ENCODE assay signal across 16 cellular contexts in the genomic region with DNA sequence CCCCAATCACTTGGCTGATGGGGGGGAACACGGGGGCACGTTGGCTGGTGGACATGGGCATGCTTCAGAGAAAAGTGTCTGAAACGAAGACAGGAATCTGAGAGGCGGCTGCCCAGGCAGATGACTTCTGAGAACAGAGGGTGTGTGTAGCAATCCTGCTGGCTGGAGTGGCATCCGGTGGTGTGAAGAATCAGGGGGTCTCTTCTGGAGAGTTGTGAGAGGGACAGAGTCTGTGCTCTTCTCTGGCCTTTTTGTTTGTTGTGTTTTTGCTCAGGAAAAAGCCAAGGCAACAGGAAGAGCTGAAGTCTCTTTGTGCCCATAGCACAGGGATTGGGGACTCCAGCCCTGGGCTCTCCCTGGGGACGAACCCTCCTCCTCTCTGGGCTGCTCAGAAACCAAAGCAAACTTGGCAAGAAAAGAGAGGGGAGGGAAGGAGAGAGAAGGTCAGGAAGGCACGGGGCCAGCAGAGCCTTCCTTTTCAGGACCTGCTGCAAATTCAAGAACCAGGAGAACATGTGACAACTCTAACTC.
DNase-seq lines count a peak whose midpoint lies in the region; ATAC-seq, FAIRE-seq and TF ChIP-seq lines count a peak whose summit lies in the region.
"Had no signal": no experiment of that assay in that cellular context is flagged by ENCODE, and none has a peak within 500 bp of the region (broad histone marks: within the 10 kb centered on the region; RNA-seq: fewer than 3 reads in every experiment).

No MANE protein-coding gene starts in this region.

- H3K4me2 ChIP-seq in astrocyte (ENCODE audit: low read length), result no peak overlapping the region

- H3K4me1 Mint-ChIP-seq in astrocyte (ENCODE audit: low read depth, unreplicated experiment) (peaks cover 20% of the 10 kb centered on the region), Calu3 (ENCODE audit: low read depth, unreplicated experiment) (peaks cover 12% of the 10 kb centered on the region)

- intact Hi-C loops in sciatic nerve (cut with DNase I) (loop anchor here (10.0 kb wide), 1 partner anchor 417 kb away; no protein-coding TSS in a partner anchor), Calu3 (cut with micrococcal nuclease; ENCODE audit: unreplicated experiment) (no loop called here)

- no peaks in the 10 kb centered on the region for H3K9me3 ChIP-seq in astrocyte (ENCODE audit: insufficient read depth, low read depth, low read length)
- H3K9me3 ChIP-seq in right atrium auricular region, result no peaks in the 10 kb centered on the region
- H3K9me3 ChIP-seq: psoas muscle had no signal

- H3K4me1 ChIP-seq in astrocyte (ENCODE audit: insufficient read depth, low read length) (peaks cover 17% of the 10 kb centered on the region), right atrium auricular region (peaks cover 0 to 28% of the 10 kb centered on the region in 2 donors)

- no peak for FAIRE-seq in astrocyte (lab: Jason Lieb, UNC)

- BruUV-seq in Calu3 (replicated peaks; lab: Mats Ljungman, UMichigan), result no TSS peak

- H3K27me3 ChIP-seq in astrocyte (ENCODE audit: insufficient read depth, low read length) (no peaks in the 10 kb centered on the region), right atrium auricular region (no peaks in the 10 kb centered on the region)
- H3K27me3 ChIP-seq: dorsolateral prefrontal cortex had no signal

- H3K27ac ChIP-seq in astrocyte (ENCODE audit: low read depth, low read length), result no peak overlapping the region
- peak overlapping the region; percentile 8 to 57 for H3K27ac ChIP-seq in right atrium auricular region
- H3K27ac ChIP-seq: psoas muscle had no signal

- TF ChIP-seq CTCF in astrocyte (IDR thresholded peaks at IDR 0.05; ENCODE audit: insufficient read depth, low read depth, low read length) (no peak), right atrium auricular region (IDR thresholded peaks at IDR 0.05) (no peak), Calu3 (IDR thresholded peaks at IDR 0.05; ENCODE audit: unreplicated experiment) (no peak)

- H3K27me3 Mint-ChIP-seq in astrocyte (ENCODE audit: low read depth, unreplicated experiment), result peaks cover 19% of the 10 kb centered on the region
- H3K27me3 Mint-ChIP-seq in Calu3 (ENCODE audit: unreplicated experiment), result peaks cover 11% of the 10 kb centered on the region

- no peaks in the 10 kb centered on the region for H3K36me3 ChIP-seq in astrocyte (ENCODE audit: insufficient read depth, low read length)
- no peaks in the 10 kb centered on the region for H3K36me3 ChIP-seq in right atrium auricular region

- H4K20me1 ChIP-seq in astrocyte (ENCODE audit: insufficient read depth, low read length), result no peaks in the 10 kb centered on the region

- peak; percentile 42 for DNase-seq in GM03348 (ENCODE audit: low spot score)
- DNase-seq in astrocyte (ENCODE audit: low read depth), result no peak
- no peak for DNase-seq in right atrium auricular region (ENCODE audit: low spot score)
- peak; percentile 70 for DNase-seq in sciatic nerve (ENCODE audit: low spot score)
- DNase-seq in activated CD8-positive, alpha-beta memory T cell treated with anti-CD3 and anti-CD28 coated beads for 24 hours, result no peak
- no peak for DNase-seq in Calu3
- DNase-seq: activated naive CD4-positive, alpha-beta T cell treated with anti-CD3 and anti-CD28 coated beads, Interleukin-2, amount 50 U/mL, for 16 hours; CD4-positive, CD25-positive, alpha-beta regulatory T cell; dorsolateral prefrontal cortex; KG1; NCI-H2081 treated with DMSO at 0.1 percent for 48 hours had no signal

- no peak overlapping the region for H2AFZ ChIP-seq in astrocyte (ENCODE audit: low read depth, low read length)

- ATAC-seq in sciatic nerve (peak; percentile 54), GM18907 (IDR thresholded peaks at IDR 0.05; ENCODE audit: unreplicated experiment) (no peak), GM18868 (IDR thresholded peaks at IDR 0.05; ENCODE audit: unreplicated experiment) (no peak)

- H3K27ac Mint-ChIP-seq in astrocyte (ENCODE audit: unreplicated experiment), result no peak overlapping the region
- H3K27ac Mint-ChIP-seq in Calu3 (ENCODE audit: unreplicated experiment), result no peak overlapping the region
- H3K27ac Mint-ChIP-seq: stimulated activated naive CD8-positive, alpha-beta T cell treated with anti-CD3 and anti-CD28 coated beads, Interleukin-15, Interleukin-2, amounts not matched to agents 100 ng/mL and 50 ng/mL, for 24 hours had no signal

- H3K36me3 Mint-ChIP-seq in astrocyte (ENCODE audit: low read depth, unreplicated experiment) (no peaks in the 10 kb centered on the region), Calu3 (ENCODE audit: insufficient read depth, unreplicated experiment) (no peaks in the 10 kb centered on the region)
- H3K36me3 Mint-ChIP-seq: CD4-positive, CD25-positive, alpha-beta regulatory T cell had no signal

- CTCF ChIA-PET in Calu3 (lab: Charles Lee), result interaction anchor here (1.1 kb wide), 1 partner anchor 221 kb away, joined by 4 read pairs; no protein-coding TSS in a partner anchor

- H3K9me3 Mint-ChIP-seq in astrocyte (ENCODE audit: unreplicated experiment) (peaks cover 1% of the 10 kb centered on the region), Calu3 (ENCODE audit: low read depth, unreplicated experiment) (no peaks in the 10 kb centered on the region)
- H3K9me3 Mint-ChIP-seq: CD4-positive, CD25-positive, alpha-beta regulatory T cell; stimulated activated naive CD8-positive, alpha-beta T cell treated with anti-CD3 and anti-CD28 coated beads, Interleukin-15, Interleukin-2, amounts not matched to agents 100 ng/mL and 50 ng/mL, for 24 hours had no signal

- H3K4me3 Mint-ChIP-seq in astrocyte (ENCODE audit: unreplicated experiment), result peak overlapping the region; percentile 50
- no peak overlapping the region for H3K4me3 Mint-ChIP-seq in Calu3 (ENCODE audit: low read depth, unreplicated experiment)
- H3K4me3 Mint-ChIP-seq: CD4-positive, CD25-positive, alpha-beta regulatory T cell; stimulated activated naive CD8-positive, alpha-beta T cell treated with anti-CD3 and anti-CD28 coated beads, Interleukin-15, Interleukin-2, amounts not matched to agents 100 ng/mL and 50 ng/mL, for 24 hours had no signal

- H3K4me3 ChIP-seq in astrocyte (ENCODE audit: insufficient read depth, low read depth, low read length) (no peak overlapping the region), right atrium auricular region (no peak overlapping the region)
- H3K4me3 ChIP-seq: dorsolateral prefrontal cortex, lung, psoas muscle had no signal

- H3K79me2 ChIP-seq in astrocyte (ENCODE audit: insufficient read depth, low read length), result no peaks in the 10 kb centered on the region

- no peak overlapping the region for H3K9ac ChIP-seq in astrocyte (ENCODE audit: low read length)

Comparison
In these comparisons a context has a peak if more than half of its experiments do, and no peak if none do; other contexts are left out.
1. DNase-seq: peak in GM03348 (single experiment) and sciatic nerve (single experiment); none in astrocyte (single experiment), right atrium auricular region (single experiment), activated CD8-positive, alpha-beta memory T cell treated with anti-CD3 and anti-CD28 coated beads for 24 hours (single experiment) and Calu3 (single experiment).